Comparison of ENCODE assay signal across 8 cellular contexts in genomic region chr17:28745052-28745776, GRCh38. TPM values are rescaled to one million over a fixed set of nuclear protein-coding genes. Genes with fewer than 3 reads are reported as not detected.
DNase-seq lines count a peak whose midpoint lies in the region; ATAC-seq and TF ChIP-seq lines count a peak whose summit lies in the region.

No MANE protein-coding gene starts in this region.

- H3K9me3 Mint-ChIP-seq in stimulated activated naive B cell treated with anti-CD40 and anti-IgM and Interleukin-4, amounts not matched to agents 10 μg/mL and 1 μg/mL and 100 μg/mL, for 72 hours = no peaks in the 10 kb centered on the region

- peak overlapping the region; percentile 93 to 95 for H3K4me3 Mint-ChIP-seq in stimulated activated naive B cell treated with anti-CD40 and anti-IgM and Interleukin-4, amounts not matched to agents 10 μg/mL and 1 μg/mL and 100 μg/mL, for 72 hours

- intact Hi-C loops in HCT116 (cut with micrococcal nuclease) (no loop called here), left lung (cut with DNase I) (no loop called here)

- H3K36me3 ChIP-seq in BJ (ENCODE audit: control insufficient read depth, insufficient read depth, low read length) (peaks cover 24% of the 10 kb centered on the region), HCT116 (ENCODE audit: control insufficient read depth in 1 of 2, insufficient read depth in 2 of 2, low read length in 2 of 2) (peaks cover 23 to 43% of the 10 kb centered on the region in 2 experiments), left lung (peaks cover 0 to 25% of the 10 kb centered on the region in 2 donors)

- no peak overlapping the region for H2AFZ ChIP-seq in HCT116 (ENCODE audit: low read depth, low read length, poor library complexity, severe bottlenecking)

- CTCF ChIA-PET in BJ (lab: Yijun Ruan, JAX) = interaction anchor here (0.8 to 18.7 kb wide), 4 partner anchors 12 to 208 kb away, joined by 3 to 416 read pairs (median 49); partner anchors contain the start of genes NEK8 and TLCD1
- CTCF ChIA-PET in HCT116 (lab: Charles Lee) = interaction anchor here (13.6 kb wide), 1 partner anchor 18 kb away, joined by 207 read pairs; the partner anchor contains the start of genes NEK8 and TLCD1

- H3K4me3 ChIP-seq in BJ (ENCODE audit: low read depth, low read length) (peak overlapping the region; percentile 86), HCT116 (replicated peaks in 1 of 2; ENCODE audit: low read depth in 1 of 2, low read length in 2 of 2) (peak overlapping the region; percentile 97 to 100), left lung (peak overlapping the region; percentile 69 to 73)

- H3K9me3 ChIP-seq in HCT116 (ENCODE audit: control insufficient read depth in 1 of 2, insufficient read depth in 1 of 2, low read depth in 1 of 2, low read length in 2 of 2) (no peaks in the 10 kb centered on the region), left lung (no peaks in the 10 kb centered on the region)

- no TSS peak for BruUV-seq in HCT116 (replicated peaks; lab: Mats Ljungman, UMichigan)

- H3K27ac Mint-ChIP-seq in stimulated activated naive B cell treated with anti-CD40 and anti-IgM and Interleukin-4, amounts not matched to agents 10 μg/mL and 1 μg/mL and 100 μg/mL, for 72 hours = peak overlapping the region; percentile 94

- peaks cover 24% of the 10 kb centered on the region; the same call in 1 of the 2 replicates for H4K20me1 ChIP-seq in HCT116 (ENCODE audit: insufficient read depth)

- H3K4me1 ChIP-seq in HCT116 (ENCODE audit: control insufficient read depth in 1 of 2, insufficient read depth in 2 of 2, low read length in 2 of 2) (peaks cover 34 to 60% of the 10 kb centered on the region in 2 experiments), left lung (peaks cover 40 to 80% of the 10 kb centered on the region in 2 donors)

- H3K27me3 ChIP-seq in BJ (ENCODE audit: control insufficient read depth, insufficient read depth, low read length) = no peaks in the 10 kb centered on the region
- no peaks in the 10 kb centered on the region for H3K27me3 ChIP-seq in HCT116 (ENCODE audit: insufficient read depth, low read length)
- H3K27me3 ChIP-seq in left lung = peaks cover 0 to 22% of the 10 kb centered on the region in 2 donors

- DNase-seq in BJ (ENCODE audit: low read depth) = no peak
- DNase-seq in HCT116 (ENCODE audit: low read depth, low spot score) = no peak
- DNase-seq in RPMI7951 (ENCODE audit: low read depth) = peak; percentile 58
- peak; percentile 75 for DNase-seq in dermis blood vessel endothelial cell
- peak; percentile 54 to 79 for DNase-seq in left lung
- DNase-seq in stimulated activated naive B cell treated with anti-CD40 and anti-IgM and Interleukin-4, amounts not matched to agents 10 μg/mL and 1 μg/mL and 100 μg/mL, for 72 hours = no peak
- DNase-seq in NCI-H128 (lab: John Stamatoyannopoulos, UW; ENCODE audit: unreplicated experiment) = no peak

- no peak for TF ChIP-seq CTCF in BJ (IDR thresholded peaks at IDR 0.05; ENCODE audit: insufficient read depth, low read depth, low read length)
- TF ChIP-seq CTCF in HCT116 (IDR thresholded peaks at IDR 0.05 in 2 of 3, conservative IDR thresholded peaks at IDR 0.05 in 1 of 3; ENCODE audit: borderline replicate concordance in 1 of 3, insufficient read depth in 1 of 3, low read depth in 2 of 3, low read length in 2 of 3) = no peak
- TF ChIP-seq CTCF in left lung (IDR thresholded peaks at IDR 0.05) = no peak

- H3K36me3 Mint-ChIP-seq in stimulated activated naive B cell treated with anti-CD40 and anti-IgM and Interleukin-4, amounts not matched to agents 10 μg/mL and 1 μg/mL and 100 μg/mL, for 72 hours = peaks cover 64 to 72% of the 10 kb centered on the region in 2 donors

- no peak for TF ChIP-seq POLR2A in HCT116 (IDR thresholded peaks at IDR 0.05; ENCODE audit: borderline replicate concordance, extremely low read depth, insufficient read depth, insufficient read length)

- H3K9ac ChIP-seq in HCT116 (ENCODE audit: low read length) = peak overlapping the region; percentile 100

- POLR2A ChIA-PET in BJ (lab: Charles Lee) (interaction anchor here (0.9 kb wide), 1 partner anchor 16 kb away, joined by 3 read pairs; the partner anchor contains the start of gene NEK8), HCT116 (lab: Charles Lee) (interaction anchor here (2.3 to 11.6 kb wide), 2 partner anchors 17 to 26 kb away, joined by 9 to 149 read pairs; partner anchors contain the start of genes NEK8, RPL23A and TLCD1)

- RAD21 ChIA-PET in HCT116 (lab: Charles Lee; ENCODE audit: low non-redundant PET in 1 of 2, low total read pairs in 2 of 2, uncharacterized antibody in 2 of 2, unreplicated experiment in 2 of 2) = interaction anchor here in 1 of 2 experiments (1.0 kb wide), 1 partner anchor 19 kb away, joined by 5 read pairs; no protein-coding TSS in a partner anchor

- ATAC-seq in HCT116 = no peak; the same call in 1 of the 2 replicates
- ATAC-seq in left lung = no peak
- ATAC-seq in stimulated activated naive B cell treated with anti-CD40 and anti-IgM and Interleukin-4, amounts not matched to agents 10 μg/mL and 1 μg/mL and 100 μg/mL, for 72 hours (replicated peaks) = no peak
- no peak for ATAC-seq in GM18498 (IDR thresholded peaks at IDR 0.05; ENCODE audit: unreplicated experiment)

- peaks cover 53% of the 10 kb centered on the region for H3K79me2 ChIP-seq in HCT116 (ENCODE audit: insufficient read depth, low read length)

- H3K9me2 ChIP-seq in HCT116 (ENCODE audit: insufficient read depth) = no peaks in the 10 kb centered on the region

- TF ChIP-seq RAD21 in HCT116 (IDR thresholded peaks at IDR 0.05; ENCODE audit: low read depth) = no peak

- peak overlapping the region; percentile 99 for H3K4me2 ChIP-seq in HCT116 (ENCODE audit: low read length)

- H3K27me3 Mint-ChIP-seq in stimulated activated naive B cell treated with anti-CD40 and anti-IgM and Interleukin-4, amounts not matched to agents 10 μg/mL and 1 μg/mL and 100 μg/mL, for 72 hours = no peaks in the 10 kb centered on the region

- H3K27ac ChIP-seq in HCT116 (ENCODE audit: low read depth, low read length) (peak overlapping the region; percentile 98), left lung (peak overlapping the region; percentile 89 to 94)

- peaks cover 49 to 85% of the 10 kb centered on the region in 2 donors for H3K4me1 Mint-ChIP-seq in stimulated activated naive B cell treated with anti-CD40 and anti-IgM and Interleukin-4, amounts not matched to agents 10 μg/mL and 1 μg/mL and 100 μg/mL, for 72 hours

TF ChIP-seq in HCT116, 20 proteins besides CTCF, POLR2A, EP300 and RAD21 (continues in another document):
- TF ChIP-seq TCF7L2 (IDR thresholded peaks at IDR 0.05; ENCODE audit: borderline replicate concordance, extremely low read depth, insufficient read depth, insufficient read length) = no peak
- TF ChIP-seq, protein P1, sequence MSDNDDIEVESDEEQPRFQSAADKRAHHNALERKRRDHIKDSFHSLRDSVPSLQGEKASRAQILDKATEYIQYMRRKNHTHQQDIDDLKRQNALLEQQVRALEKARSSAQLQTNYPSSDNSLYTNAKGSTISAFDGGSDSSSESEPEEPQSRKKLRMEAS (IDR thresholded peaks at IDR 0.05) = no peak
- TF ChIP-seq SRF (IDR thresholded peaks at IDR 0.05; ENCODE audit: low read depth) = no peak
- no peak for TF ChIP-seq CBX3 (IDR thresholded peaks at IDR 0.05; ENCODE audit: low read depth)
- TF ChIP-seq SIN3A (IDR thresholded peaks at IDR 0.05; ENCODE audit: low read depth) = no peak; the same call in 1 of the 2 replicates
- TF ChIP-seq JUND (IDR thresholded peaks at IDR 0.05) = no peak
- no peak for TF ChIP-seq ELF1 (IDR thresholded peaks at IDR 0.05; ENCODE audit: borderline replicate concordance, low read depth)
- TF ChIP-seq, protein P2, sequence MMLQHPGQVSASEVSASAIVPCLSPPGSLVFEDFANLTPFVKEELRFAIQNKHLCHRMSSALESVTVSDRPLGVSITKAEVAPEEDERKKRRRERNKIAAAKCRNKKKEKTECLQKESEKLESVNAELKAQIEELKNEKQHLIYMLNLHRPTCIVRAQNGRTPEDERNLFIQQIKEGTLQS (IDR thresholded peaks at IDR 0.05) = no peak

RNA-seq across cellular contexts. Expression of gene TRAF4, which starts 1.4 kb away (rescaled TPM):
- 26.4 and 55.6 TPM in 2 replicates for polyA plus RNA-seq in BJ (2011; rRNA removed)
- 80.8 and 135 TPM in 2 replicates for polyA minus RNA-seq in BJ (2011; rRNA and poly(A)+ RNA removed)
- total RNA-seq in HCT116 (2021; ENCODE audit: unreplicated experiment) (127 TPM), dermis blood vessel endothelial cell (32.1 and 37.4 TPM in 2 replicates), left lung (10 to 100 TPM; 66.1 to 81.7 TPM)
- polyA plus RNA-seq in HCT116 (2012) = 77.8 and 117 TPM in 2 replicates
- 21.2 and 25.5 TPM in 2 replicates for total RNA-seq in RPMI7951 (2014; rRNA removed; shearing (Covaris generic))

RNA-seq across cellular contexts. Expression of gene NEK8, which starts 16.6 kb away (rescaled TPM):
- polyA plus RNA-seq in BJ (2011; rRNA removed) = 3.8 and 5.3 TPM in 2 replicates
- 3.4 and 6.9 TPM in 2 replicates for polyA minus RNA-seq in BJ (2011; rRNA and poly(A)+ RNA removed)
- total RNA-seq in HCT116 (2021; ENCODE audit: unreplicated experiment) = 7.0 TPM
- polyA plus RNA-seq in HCT116 (2012) = 3.4 and 4.3 TPM in 2 replicates
- 0.24 and 0.68 TPM in 2 replicates for total RNA-seq in RPMI7951 (2014; rRNA removed; shearing (Covaris generic))
- total RNA-seq in dermis blood vessel endothelial cell = 2.9 and 3.9 TPM in 2 replicates
- total RNA-seq in left lung = 1 to 10 TPM; 5.6 to 7.5 TPM

RNA-seq across cellular contexts. Expression of gene TLCD1, which starts 19.2 kb away (rescaled TPM):
- polyA plus RNA-seq in BJ (2011; rRNA removed) = 9.4 and 9.8 TPM in 2 replicates
- polyA minus RNA-seq in BJ (2011; rRNA and poly(A)+ RNA removed) = 4.2 and 5.6 TPM in 2 replicates
- 28.3 TPM for total RNA-seq in HCT116 (2021; ENCODE audit: unreplicated experiment)
- polyA plus RNA-seq in HCT116 (2012) = 29.5 and 30.0 TPM in 2 replicates
- 3.2 and 8.7 TPM in 2 replicates for total RNA-seq in RPMI7951 (2014; rRNA removed; shearing (Covaris generic))
- 0.85 and 0.93 TPM in 2 replicates for total RNA-seq in dermis blood vessel endothelial cell
- total RNA-seq in left lung = 10 to 100 TPM; 18.4 to 20.7 TPM

RNA-seq across cellular contexts. Expression of gene RPL23A, which starts 25.4 kb away (rescaled TPM):
- 486 and 1,227 TPM in 2 replicates for polyA plus RNA-seq in BJ (2011; rRNA removed)
- 443 and 501 TPM in 2 replicates for polyA minus RNA-seq in BJ (2011; rRNA and poly(A)+ RNA removed)
- total RNA-seq in HCT116 (2021; ENCODE audit: unreplicated experiment) = 2,087 TPM
- polyA plus RNA-seq in HCT116 (2012) = 2,586 and 3,141 TPM in 2 replicates
- 632 and 764 TPM in 2 replicates for total RNA-seq in RPMI7951 (2014; rRNA removed; shearing (Covaris generic))
- 777 and 912 TPM in 2 replicates for total RNA-seq in dermis blood vessel endothelial cell
- total RNA-seq in left lung = 1,000 to 10,000 TPM; 1,170 to 1,265 TPM

RNA-seq across cellular contexts. Expression of gene RAB34, which starts 27.5 kb away (rescaled TPM):
- 307 and 473 TPM in 2 replicates for polyA plus RNA-seq in BJ (2011; rRNA removed)
- polyA minus RNA-seq in BJ (2011; rRNA and poly(A)+ RNA removed) = 192 and 265 TPM in 2 replicates
- total RNA-seq in HCT116 (2021; ENCODE audit: unreplicated experiment) = 0.59 TPM
- polyA plus RNA-seq in HCT116 (2012) = 0.16 and 0.57 TPM in 2 replicates
- total RNA-seq in RPMI7951 (2014; rRNA removed; shearing (Covaris generic)) = 176 and 202 TPM in 2 replicates
- total RNA-seq in dermis blood vessel endothelial cell = 25.6 and 36.9 TPM in 2 replicates
- 10 to 100 TPM; 79.4 to 79.5 TPM for total RNA-seq in left lung

Comparison
In these comparisons a context has a peak if more than half of its experiments do, and no peak if none do; other contexts are left out.
1. DNase-seq: peak in RPMI7951 (single experiment), dermis blood vessel endothelial cell (single experiment) and left lung (2 of 2); none in BJ (single experiment), HCT116 (single experiment), stimulated activated naive B cell treated with anti-CD40 and anti-IgM and Interleukin-4, amounts not matched to agents 10 μg/mL and 1 μg/mL and 100 μg/mL, for 72 hours (single experiment) and NCI-H128 (single experiment).
2. Peak in every context shown above with its lines, with median percentiles within 50 percentile points of each other: H3K4me3 ChIP-seq.